Comparison of ENCODE assay signal across 8 cellular contexts in the genomic region with DNA sequence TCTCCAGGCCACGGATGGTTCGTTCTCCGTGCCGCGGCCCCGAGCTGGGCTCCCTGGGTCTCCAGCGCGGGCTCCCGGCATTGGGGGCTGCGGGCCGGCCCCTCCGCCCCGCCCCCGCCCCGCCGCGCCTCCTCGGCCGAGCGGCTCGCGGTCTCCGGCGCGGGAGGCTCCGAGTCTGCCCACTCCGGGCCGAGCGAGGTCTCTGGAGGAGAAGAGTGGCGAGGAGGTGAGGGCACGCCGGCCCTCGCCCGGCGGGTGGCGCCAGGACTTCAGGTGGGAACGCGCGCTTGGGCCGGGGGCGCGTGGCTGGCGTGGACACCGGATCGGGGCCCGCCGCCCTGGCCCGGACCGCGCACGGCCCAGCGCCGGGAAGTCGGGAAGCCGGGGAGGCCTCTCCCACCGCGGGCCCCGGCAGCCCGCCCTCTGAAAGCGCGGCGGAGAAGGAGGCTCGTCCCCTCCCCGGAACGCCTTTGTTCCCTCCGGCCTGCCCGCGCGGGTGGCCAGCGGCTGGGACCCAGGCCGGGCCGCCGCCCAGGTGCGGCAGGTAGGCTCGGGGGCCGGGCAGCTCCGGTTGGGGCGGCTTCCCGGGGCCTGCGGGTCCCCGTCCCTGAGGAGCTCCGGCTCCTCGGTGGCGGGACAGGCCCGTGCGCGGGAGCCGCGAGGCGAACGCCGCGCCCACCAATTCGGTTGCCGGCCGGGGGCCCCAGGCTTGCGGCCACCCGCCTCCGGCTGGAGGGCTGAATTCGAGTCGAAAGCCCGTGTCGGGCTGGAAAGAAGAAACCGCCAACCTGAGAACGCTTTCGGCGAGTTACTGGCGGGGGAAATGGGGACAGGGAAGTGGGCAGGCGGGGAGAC. TPM values are rescaled to one million over a fixed set of nuclear protein-coding genes. Genes with fewer than 3 reads are reported as not detected.
A peak's percentile ranks its signal among the peaks of the same experiment; 100 is the strongest.
DNase-seq lines count a peak whose midpoint lies in the region; ATAC-seq, FAIRE-seq and TF ChIP-seq lines count a peak whose summit lies in the region.

No MANE protein-coding gene starts in this region.

- no peak for TF ChIP-seq CTCF in astrocyte (IDR thresholded peaks at IDR 0.05; ENCODE audit: insufficient read depth, low read depth, low read length)

- no peaks in the 10 kb centered on the region for H3K36me3 Mint-ChIP-seq in astrocyte (ENCODE audit: low read depth, unreplicated experiment)

- peak overlapping the region; percentile 70 for H3K4me3 ChIP-seq in astrocyte (ENCODE audit: insufficient read depth, low read depth, low read length)
- peak overlapping the region; percentile 84 for H3K4me3 ChIP-seq in iPS-18a (ENCODE audit: low read length)
- H3K4me3 ChIP-seq in skeletal muscle cell (ENCODE audit: low read depth, low read length) = peak overlapping the region; percentile 79

- H3K36me3 ChIP-seq in astrocyte (ENCODE audit: insufficient read depth, low read length) (no peaks in the 10 kb centered on the region), iPS-18a (ENCODE audit: control insufficient read depth, low read depth, low read length) (no peaks in the 10 kb centered on the region)

- no peak for FAIRE-seq in astrocyte (lab: Jason Lieb, UNC)

- H3K27ac Mint-ChIP-seq in astrocyte (ENCODE audit: unreplicated experiment) = peak overlapping the region; percentile 60

- H3K4me1 ChIP-seq in astrocyte (ENCODE audit: insufficient read depth, low read length) (peaks cover 6% of the 10 kb centered on the region), iPS-18a (ENCODE audit: control insufficient read depth, low read depth, low read length) (peaks cover 23% of the 10 kb centered on the region)

- H3K9me3 Mint-ChIP-seq in astrocyte (ENCODE audit: unreplicated experiment) = no peaks in the 10 kb centered on the region

- no peak for ATAC-seq in HG03175 (IDR thresholded peaks at IDR 0.05; ENCODE audit: unreplicated experiment)

- H3K4me3 Mint-ChIP-seq in astrocyte (ENCODE audit: unreplicated experiment) = peak overlapping the region; percentile 86

- H3K4me2 ChIP-seq in astrocyte (ENCODE audit: low read length) = peak overlapping the region; percentile 85

- H3K79me2 ChIP-seq in astrocyte (ENCODE audit: insufficient read depth, low read length) = peaks cover 29% of the 10 kb centered on the region

- DNase-seq in NCI-H345 (lab: John Stamatoyannopoulos, UW) (peak; percentile 48), NCI-H345 treated with DMSO at 0.1 percent for 48 hours (lab: John Stamatoyannopoulos, UW; ENCODE audit: unreplicated experiment) (no peak), NOMO-1 (lab: John Stamatoyannopoulos, UW; ENCODE audit: unreplicated experiment in 2 of 2) (peak; percentile 53 to 58), astrocyte (ENCODE audit: low read depth) (peak; percentile 19), skeletal muscle cell (ENCODE audit: low read depth) (no peak), NCI-H187 treated with DMSO at 0.1 percent for 48 hours (lab: John Stamatoyannopoulos, UW) (no peak)

- H2AFZ ChIP-seq in astrocyte (ENCODE audit: low read depth, low read length) = peak overlapping the region; percentile 89

- H3K27me3 ChIP-seq in astrocyte (ENCODE audit: insufficient read depth, low read length) (no peaks in the 10 kb centered on the region), iPS-18a (ENCODE audit: control insufficient read depth, insufficient read depth, low read length) (peaks cover 43% of the 10 kb centered on the region)

- peaks cover 9% of the 10 kb centered on the region for H3K4me1 Mint-ChIP-seq in astrocyte (ENCODE audit: low read depth, unreplicated experiment)

- H3K9ac ChIP-seq in astrocyte (ENCODE audit: low read length) (peak overlapping the region; percentile 86), iPS-18a (ENCODE audit: low read length) (peak overlapping the region; percentile 71)

- H3K27me3 Mint-ChIP-seq in astrocyte (ENCODE audit: low read depth, unreplicated experiment) = peaks cover 8% of the 10 kb centered on the region

- H3K27ac ChIP-seq in astrocyte (ENCODE audit: low read depth, low read length) = peak overlapping the region; percentile 59
- no peak overlapping the region for H3K27ac ChIP-seq in iPS-18a (ENCODE audit: low read length)

- no peaks in the 10 kb centered on the region for H4K20me1 ChIP-seq in astrocyte (ENCODE audit: insufficient read depth, low read length)

- no peaks in the 10 kb centered on the region for H3K9me3 ChIP-seq in astrocyte (ENCODE audit: insufficient read depth, low read depth, low read length)
- no peaks in the 10 kb centered on the region for H3K9me3 ChIP-seq in iPS-18a (ENCODE audit: control insufficient read depth, low read depth, low read length)

RNA-seq across cellular contexts. Expression of a gene that starts 1.1 kb away (rescaled TPM):
- total RNA-seq in astrocyte = 15.1 and 15.8 TPM in 2 replicates

Comparison
In these comparisons a context has a peak if more than half of its experiments do, and no peak if none do; other contexts are left out.
1. DNase-seq: peak in NCI-H345 (single experiment), NOMO-1 (2 of 2) and astrocyte (single experiment); none in NCI-H345 treated with DMSO at 0.1 percent for 48 hours (single experiment), skeletal muscle cell (single experiment) and NCI-H187 treated with DMSO at 0.1 percent for 48 hours (single experiment).
2. Peak in every context shown above with its lines, with median percentiles within 50 percentile points of each other: H3K4me3 ChIP-seq.